In genomic region chr3:151709847-151710246, GRCh38 we compare ENCODE assay signal across 27 cellular contexts. TPM values are rescaled to one million over a fixed set of nuclear protein-coding genes. Genes with fewer than 3 reads are reported as not detected.
A peak's percentile ranks its signal among the peaks of the same experiment; 100 is the strongest.
DNase-seq lines count a peak whose midpoint lies in the region; ATAC-seq and TF ChIP-seq lines count a peak whose summit lies in the region.
"Had no signal": no experiment of that assay in that cellular context is flagged by ENCODE, and none has a peak within 500 bp of the region (broad histone marks: within the 10 kb centered on the region; RNA-seq: fewer than 3 reads in every experiment).

No MANE protein-coding gene starts in this region.

- H3K4me3 ChIP-seq in choroid plexus epithelial cell (ENCODE audit: low read depth, low read length): no peak overlapping the region
- H3K4me3 ChIP-seq: heart right ventricle, right lobe of liver, testis, uterus had no signal

- TF ChIP-seq CTCF in choroid plexus epithelial cell (conservative IDR thresholded peaks at IDR 0.05; ENCODE audit: low read depth, low read length): no peak

- ATAC-seq in GM21381 (IDR thresholded peaks at IDR 0.05; ENCODE audit: unreplicated experiment) (no peak), GM19351 (IDR thresholded peaks at IDR 0.05; ENCODE audit: unreplicated experiment) (no peak)
- ATAC-seq: foreskin keratinocyte, heart right ventricle, left colon, right lobe of liver had no signal

- DNase-seq in LHCN-M2 (ENCODE audit: low read depth) (peak; percentile 23), choroid plexus epithelial cell (ENCODE audit: low read depth) (peak; percentile 69), iris pigment epithelial cell (ENCODE audit: low read depth) (peak; percentile 83), iPS-NIHi11 (ENCODE audit: low spot score) (no peak), COLO829 (ENCODE audit: low spot score) (no peak)
- DNase-seq: activated CD4-positive, alpha-beta T cell treated with anti-CD3 and anti-CD28 coated beads, Interleukin-2, amount 50 U/mL, for 4 hours; activated naive CD4-positive, alpha-beta T cell treated with anti-CD3 and anti-CD28 coated beads for 36 hours; amygdala; caudate nucleus; CD4-positive, CD25-positive, alpha-beta regulatory T cell; H9; heart right ventricle; KG1; left colon; NCI-H1436; NCI-H2107; NCI-H446 treated with DMSO at 0.1 percent for 48 hours; right lobe of liver; stimulated activated naive CD4-positive, alpha-beta T cell; testis; uterus had no signal

RNA-seq across cellular contexts. Expression of gene AADACL2, which starts 23.9 kb away (rescaled TPM):
- not detected in 2 replicates for total RNA-seq in LHCN-M2 (2014; rRNA removed)
- not detected for polyA plus RNA-seq in LHCN-M2 (2012)
- total RNA-seq: activated naive CD4-positive, alpha-beta T cell treated with anti-CD3 and anti-CD28 coated beads for 36 hours; CD4-positive, CD25-positive, alpha-beta regulatory T cell; foreskin keratinocyte; G401; H9; heart right ventricle; neural crest cell; right lobe of liver; T-helper 1 cell treated with Interleukin-12 subunit alpha and Interleukin-12 subunit beta and Interleukin-4 antibody, amounts not matched to agents 30 ng/mL and 1 ng/mL, for 36 hours; testis had no signal
- polyA plus RNA-seq: CD4-positive, CD25-positive, alpha-beta regulatory T cell; heart right ventricle had no signal

Comparison
In these comparisons a context has a peak if more than half of its experiments do, and no peak if none do; other contexts are left out.
1. DNase-seq: peak in LHCN-M2 (single experiment), choroid plexus epithelial cell (single experiment) and iris pigment epithelial cell (single experiment); none in iPS-NIHi11 (single experiment) and COLO829 (single experiment).